Comparison of ENCODE assay signal across 8 cellular contexts in the genomic region with DNA sequence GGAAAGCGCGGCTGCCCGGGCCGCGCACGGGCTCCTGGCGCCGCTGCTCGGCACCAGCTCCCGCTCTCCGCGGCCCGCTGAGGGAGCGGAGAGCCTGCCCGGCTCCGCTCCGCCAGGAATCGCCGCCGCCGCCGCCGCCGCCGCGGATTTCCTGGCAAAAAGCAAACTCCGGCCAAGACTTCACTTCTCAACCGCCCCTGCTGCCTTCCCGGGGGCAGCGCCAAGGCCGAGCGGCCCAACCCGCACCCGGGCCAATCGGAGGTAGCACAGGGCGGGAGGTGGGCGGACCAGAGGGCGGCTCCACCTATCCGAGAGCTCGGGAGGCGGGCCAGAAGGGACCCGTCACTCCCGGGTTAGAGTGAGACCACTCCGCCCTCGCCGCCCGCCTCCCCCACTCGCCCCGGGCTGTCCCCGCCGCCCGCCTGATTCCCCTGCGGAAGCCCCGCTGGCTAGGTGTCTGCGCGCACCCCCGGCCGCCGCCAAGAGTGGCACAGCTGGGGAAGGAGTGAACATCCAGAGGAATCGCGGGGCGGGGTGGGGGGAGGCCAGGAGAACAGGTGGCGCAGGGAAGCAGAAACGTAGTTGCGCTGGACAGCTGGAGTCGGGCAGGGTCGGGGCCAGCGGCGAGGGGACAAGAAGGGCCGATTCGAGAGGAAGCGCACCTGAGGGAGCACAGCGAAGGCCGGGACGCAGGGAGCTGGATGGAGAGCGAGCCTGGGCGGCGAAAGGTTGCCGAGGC. TPM values are rescaled to one million over a fixed set of nuclear protein-coding genes. Genes with fewer than 3 reads are reported as not detected.
DNase-seq lines count a peak whose midpoint lies in the region; ATAC-seq lines count a peak whose summit lies in the region.

A gene (minus strand): TSS at position 153 of the 739 bp plus-strand sequence. CDS start 38,826 bp downstream, outside the sequence.

- peaks cover 0 to 40% (median 15%) of the 10 kb centered on the region in 3 donors for H3K36me3 Mint-ChIP-seq in CD8-positive, alpha-beta memory T cell

- peak within 1 kb of the TSS; percentile 90 to 96 (median 95) for H3K4me3 Mint-ChIP-seq in CD8-positive, alpha-beta memory T cell

- H3K9me3 Mint-ChIP-seq in CD8-positive, alpha-beta memory T cell = no peaks in the 10 kb centered on the region

- CTCF ChIA-PET in CD8-positive, alpha-beta memory T cell (lab: Charles Lee) = interaction anchor here (0.8 to 4.5 kb wide), 15 partner anchors 9 to 215 kb away, joined by 3 to 24 read pairs (median 5); a partner anchor contains a TSS

- H3K4me1 ChIP-seq in CD8-positive, alpha-beta memory T cell (ENCODE audit: insufficient read depth, low read length) = peaks cover 34% of the 10 kb centered on the region

- H3K9me3 ChIP-seq in CD8-positive, alpha-beta memory T cell (ENCODE audit: low read length) = no peaks in the 10 kb centered on the region

- H3K4me3 ChIP-seq in CD8-positive, alpha-beta memory T cell (ENCODE audit: low read length) = peak within 1 kb of the TSS; percentile 90

- H3K27me3 Mint-ChIP-seq in CD8-positive, alpha-beta memory T cell = no peaks in the 10 kb centered on the region

- H3K27ac Mint-ChIP-seq in CD8-positive, alpha-beta memory T cell = peak within 1 kb of the TSS; percentile 91 to 98 (median 98)

- H3K4me1 Mint-ChIP-seq in CD8-positive, alpha-beta memory T cell = peaks cover 55 to 67% (median 64%) of the 10 kb centered on the region in 3 donors

- peak; percentile 94 to 98 (median 95) for DNase-seq in CD8-positive, alpha-beta memory T cell
- DNase-seq in HPDE6-E6E7 (ENCODE audit: extremely low spot score) (peak; percentile 53), NK-92 (lab: John Stamatoyannopoulos, UW; ENCODE audit: unreplicated experiment) (peak; percentile 77), medulla oblongata (ENCODE audit: extremely low spot score) (peak; percentile 99)
- peak; percentile 99 for DNase-seq in activated CD8-positive, alpha-beta memory T cell treated with anti-CD3 and anti-CD28 coated beads for 24 hours
- DNase-seq in effector CD8-positive, alpha-beta T cell (lab: John Stamatoyannopoulos, UW) = peak; percentile 92
- DNase-seq in stimulated activated CD4-positive, alpha-beta T cell treated with anti-CD3 and anti-CD28 coated beads, TNF-alpha, amount 100 ng/mL, for 48 hours (ENCODE audit: low read depth in 3 of 3) = peak; percentile 94 to 97 (median 95)

- H3K27me3 ChIP-seq in CD8-positive, alpha-beta memory T cell (ENCODE audit: insufficient read depth, low read length, poor library complexity, severe bottlenecking) = no peaks in the 10 kb centered on the region

- POLR2A ChIA-PET in CD8-positive, alpha-beta memory T cell (lab: Charles Lee) = interaction anchor here (0.6 to 2.2 kb wide), 18 partner anchors 11 to 1038 kb away, joined by 3 to 27 read pairs (median 4); a partner anchor contains a TSS

- H3K27ac ChIP-seq in CD8-positive, alpha-beta memory T cell (ENCODE audit: low read depth, low read length) = peak within 1 kb of the TSS; percentile 90

- H3K36me3 ChIP-seq in CD8-positive, alpha-beta memory T cell (ENCODE audit: insufficient read depth, low read length) = no peaks in the 10 kb centered on the region

- peak; percentile 88 for ATAC-seq in GM19467 (IDR thresholded peaks at IDR 0.05; ENCODE audit: unreplicated experiment)

RNA-seq across cellular contexts. Expression of the gene that starts here (rescaled TPM):
- total RNA-seq in CD8-positive, alpha-beta memory T cell = 1 to 10 TPM; 4.4 to 4.7 TPM
- polyA plus RNA-seq in CD8-positive, alpha-beta memory T cell = 5.0 TPM

Comparison
In these comparisons a context has a peak if more than half of its experiments do, and no peak if none do; other contexts are left out.
1. Peak in every context shown above with its lines: DNase-seq, ATAC-seq, H3K4me3 ChIP-seq and H3K27ac ChIP-seq.